Comparison of ENCODE assay signal across 1 cellular context in genomic region chr1:47445823-47446567, GRCh38.
A peak's percentile ranks its signal among the peaks of the same experiment; 100 is the strongest.
TF ChIP-seq lines count a peak whose summit lies in the region.

No MANE protein-coding gene starts in this region.

TF ChIP-seq in K562, 482 proteins besides CTCF, POLR2A, EP300 and RAD21:
- TF ChIP-seq ZNF445 (CRISPR knock-in tag; IDR thresholded peaks at IDR 0.05; ENCODE audit: low read depth) (no peak), ZKSCAN1 (IDR thresholded peaks at IDR 0.05; ENCODE audit: low read depth, low read length) (peak; percentile 59; the same call in 1 of the 2 replicates)
